Comparison of ENCODE assay signal across 1 cellular context in genomic region chr5:82396871-82397514, GRCh38.
TF ChIP-seq lines count a peak whose summit lies in the region.

No MANE protein-coding gene starts in this region.

TF ChIP-seq in K562, 482 proteins besides CTCF, POLR2A, EP300 and RAD21 (continued from another document and continues in another):
- TF ChIP-seq CSDE1 (IDR thresholded peaks at IDR 0.05), result no peak
- TF ChIP-seq NBN (IDR thresholded peaks at IDR 0.05; ENCODE audit: low read depth), result peak; percentile 34; the same call in 1 of the 2 replicates
- 0 out of 2 replicates have a peak, but pooled peaks have one; percentile 28 for TF ChIP-seq ATF7 (IDR thresholded peaks at IDR 0.05)
- no peak for TF ChIP-seq ZNF407 (IDR thresholded peaks at IDR 0.05; ENCODE audit: low read depth)
- TF ChIP-seq HDAC2 (IDR thresholded peaks at IDR 0.05), result no peak
- no peak for TF ChIP-seq POLR3A (IDR thresholded peaks at IDR 0.05; ENCODE audit: borderline replicate concordance, extremely low read depth, insufficient read depth, insufficient read length)
- TF ChIP-seq ZBTB17 (CRISPR knock-in tag; IDR thresholded peaks at IDR 0.05), result no peak
- TF ChIP-seq RUNX1 (IDR thresholded peaks at IDR 0.05; ENCODE audit: low read depth), result no peak
- TF ChIP-seq RNF2 (IDR thresholded peaks at IDR 0.05), result no peak
- TF ChIP-seq SMARCB1 (IDR thresholded peaks at IDR 0.05; ENCODE audit: insufficient read length, low read depth), result no peak
- TF ChIP-seq ARID2 (IDR thresholded peaks at IDR 0.05), result no peak
- no peak for TF ChIP-seq ZNF507 (tag; conservative IDR thresholded peaks at IDR 0.05)
- no peak for TF ChIP-seq HNRNPL (IDR thresholded peaks at IDR 0.05; ENCODE audit: low read depth, low read length)
- TF ChIP-seq FOXP4 (CRISPR knock-in tag; IDR thresholded peaks at IDR 0.05; ENCODE audit: borderline replicate concordance), result no peak
- TF ChIP-seq PTBP1 (IDR thresholded peaks at IDR 0.05; ENCODE audit: low read depth, low read length), result no peak
- no peak for TF ChIP-seq ZNF431 (CRISPR knock-in tag; IDR thresholded peaks at IDR 0.05)
- TF ChIP-seq E2F8 (IDR thresholded peaks at IDR 0.05; ENCODE audit: low read depth, partially characterized antibody), result no peak
- TF ChIP-seq TCF15 (CRISPR knock-in tag; IDR thresholded peaks at IDR 0.05), result no peak
- TF ChIP-seq SRSF3 (IDR thresholded peaks at IDR 0.05; ENCODE audit: insufficient read depth, low read length), result no peak
- no peak for TF ChIP-seq ZKSCAN1 (IDR thresholded peaks at IDR 0.05; ENCODE audit: low read depth, low read length)
- no peak for TF ChIP-seq SMAD1 (IDR thresholded peaks at IDR 0.05; ENCODE audit: low read depth, low read length, partially characterized antibody)
- TF ChIP-seq NCOA1 (IDR thresholded peaks at IDR 0.05; ENCODE audit: low read depth), result no peak
- no peak for TF ChIP-seq ZNF263 (CRISPR knock-in tag; IDR thresholded peaks at IDR 0.05; ENCODE audit: borderline replicate concordance)
- peak; percentile 95 for TF ChIP-seq NFIC (IDR thresholded peaks at IDR 0.05)
- TF ChIP-seq CBX8 (IDR thresholded peaks at IDR 0.05; ENCODE audit: borderline replicate concordance, extremely low read depth, low read depth, low read length, poor library complexity, severe bottlenecking), result no peak
- TF ChIP-seq FOS (IDR thresholded peaks at IDR 0.05; ENCODE audit: extremely low read depth, insufficient read length), result no peak
- TF ChIP-seq SAFB2 (IDR thresholded peaks at IDR 0.05; ENCODE audit: borderline replicate concordance, low read depth, low read length, severe bottlenecking), result no peak
- TF ChIP-seq NFE2 (IDR thresholded peaks at IDR 0.05; ENCODE audit: low read depth), result no peak
- TF ChIP-seq FIP1L1 (IDR thresholded peaks at IDR 0.05; ENCODE audit: low read depth, low read length, poor library complexity, severe bottlenecking), result no peak
- TF ChIP-seq HOXB6 (CRISPR knock-in tag; IDR thresholded peaks at IDR 0.05; ENCODE audit: borderline replicate concordance), result no peak
- TF ChIP-seq CEBPZ (IDR thresholded peaks at IDR 0.05; ENCODE audit: borderline replicate concordance, low read depth, low read length), result no peak
- TF ChIP-seq FUS (optimal IDR thresholded peaks at IDR 0.05; ENCODE audit: low read depth, low read length), result no peak
- TF ChIP-seq PBX2 (CRISPR knock-in tag; IDR thresholded peaks at IDR 0.05; ENCODE audit: low read depth), result no peak
- TF ChIP-seq PBX2 (tag; conservative IDR thresholded peaks at IDR 0.05; ENCODE audit: low read depth), result no peak
- no peak for TF ChIP-seq SNAPC5 (CRISPR knock-in tag; IDR thresholded peaks at IDR 0.05)
- no peak for TF ChIP-seq ZNF778 (CRISPR knock-in tag; IDR thresholded peaks at IDR 0.05)
- TF ChIP-seq DDX20 (tag; IDR thresholded peaks at IDR 0.05; ENCODE audit: low read depth), result no peak
- peak; percentile 41 for TF ChIP-seq EP400 (IDR thresholded peaks at IDR 0.05)
